Comparison of ENCODE assay signal across 19 cellular contexts in the genomic region with DNA sequence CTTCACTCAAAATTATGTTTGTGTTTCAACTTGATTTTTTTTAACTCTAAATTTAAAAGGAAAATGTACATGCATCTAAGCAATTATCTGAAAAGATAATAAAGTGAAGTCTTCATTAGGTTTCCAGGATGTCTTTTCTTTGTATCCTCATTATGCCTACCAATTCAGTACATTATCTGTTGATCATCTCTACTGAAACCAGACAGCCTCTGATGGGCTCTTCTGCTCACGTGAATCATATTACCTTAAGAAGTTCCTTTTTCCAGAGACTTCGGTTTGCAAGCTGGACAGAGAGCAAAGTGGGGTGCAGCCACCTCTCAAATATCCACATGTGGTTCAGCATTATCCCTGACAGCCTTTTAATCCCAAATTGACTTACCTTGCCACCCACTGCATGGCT.
DNase-seq lines count a peak whose midpoint lies in the region; ATAC-seq and TF ChIP-seq lines count a peak whose summit lies in the region.
"Had no signal": no experiment of that assay in that cellular context is flagged by ENCODE, and none has a peak within 500 bp of the region (broad histone marks: within the 10 kb centered on the region; RNA-seq: fewer than 3 reads in every experiment).

No MANE protein-coding gene starts in this region.

- H3K27me3 ChIP-seq in BLaER1, result no peaks in the 10 kb centered on the region
- H3K27me3 ChIP-seq: BE2C had no signal

- H3K27me3 Mint-ChIP-seq in glutamatergic neuron (ENCODE audit: unreplicated experiment), result peaks cover 16% of the 10 kb centered on the region
- H3K27me3 Mint-ChIP-seq: CD4-positive, CD25-positive, alpha-beta regulatory T cell had no signal

- no peak overlapping the region for H3K9ac ChIP-seq in BLaER1

- intact Hi-C loops in head of caudate nucleus (cut with DNase I), result no loop called here

- H3K4me3 ChIP-seq in BLaER1, result no peak overlapping the region
- H3K4me3 ChIP-seq: A549, GM23338 had no signal

- H3K9me3 Mint-ChIP-seq in glutamatergic neuron (ENCODE audit: unreplicated experiment), result peaks cover 21% of the 10 kb centered on the region
- H3K9me3 Mint-ChIP-seq: CD8-positive, alpha-beta T cell; GM23338; H9 had no signal

- TF ChIP-seq CTCF in glutamatergic neuron (IDR thresholded peaks at IDR 0.05; ENCODE audit: partially characterized antibody, unreplicated experiment), result no peak

- no peaks in the 10 kb centered on the region for H3K36me3 Mint-ChIP-seq in glutamatergic neuron (ENCODE audit: unreplicated experiment)
- H3K36me3 Mint-ChIP-seq: CD4-positive, CD25-positive, alpha-beta regulatory T cell; CD8-positive, alpha-beta T cell had no signal

- H3K36me3 ChIP-seq in BLaER1, result no peaks in the 10 kb centered on the region
- H3K36me3 ChIP-seq: BE2C had no signal

- H3K4me2 ChIP-seq in BLaER1, result peak overlapping the region; percentile 17; the same call in 1 of the 2 replicates
- H3K4me2 ChIP-seq: A549, GM23338 had no signal

- H3K27ac ChIP-seq in BLaER1, result no peak overlapping the region
- H3K27ac ChIP-seq: A549, C4-2B had no signal

- no peaks in the 10 kb centered on the region for H3K9me3 ChIP-seq in BLaER1
- H3K9me3 ChIP-seq: A549, BE2C had no signal

- DNase-seq in NCI-H69 (lab: John Stamatoyannopoulos, UW) (peak; percentile 23), SK-N-DZ (ENCODE audit: low spot score) (peak; percentile 15), glutamatergic neuron (no peak), head of caudate nucleus (no peak), DMS53 (lab: John Stamatoyannopoulos, UW) (no peak)
- DNase-seq: 8988T; ACHN; AML-193; BE2C; CD4-positive, CD25-positive, alpha-beta regulatory T cell; CD8-positive, alpha-beta T cell; DMS 273 treated with DMSO at 0.1 percent for 48 hours; H9 had no signal

- H3K27ac Mint-ChIP-seq in glutamatergic neuron (ENCODE audit: unreplicated experiment), result peak overlapping the region; percentile 89
- H3K27ac Mint-ChIP-seq: CD4-positive, CD25-positive, alpha-beta regulatory T cell; CD8-positive, alpha-beta T cell; GM23338; H9 had no signal

- peaks cover 58% of the 10 kb centered on the region for H3K4me1 Mint-ChIP-seq in glutamatergic neuron (ENCODE audit: low read depth, unreplicated experiment)
- H3K4me1 Mint-ChIP-seq: CD4-positive, CD25-positive, alpha-beta regulatory T cell; GM23338 had no signal

- no peak for ATAC-seq in HG03108 (IDR thresholded peaks at IDR 0.05; ENCODE audit: unreplicated experiment)
- ATAC-seq: A549; CD8-positive, alpha-beta T cell; GM23338; HCT116 had no signal

- peaks cover 7% of the 10 kb centered on the region; the same call in 1 of the 2 replicates for H3K4me1 ChIP-seq in BLaER1

- no peak overlapping the region for H3K4me3 Mint-ChIP-seq in glutamatergic neuron (ENCODE audit: unreplicated experiment)
- H3K4me3 Mint-ChIP-seq: CD4-positive, CD25-positive, alpha-beta regulatory T cell; CD8-positive, alpha-beta T cell; GM23338; H9 had no signal

- no peaks in the 10 kb centered on the region for H4K20me1 ChIP-seq in BLaER1

Comparison
In these comparisons a context has a peak if more than half of its experiments do, and no peak if none do; other contexts are left out.
1. DNase-seq: peak in NCI-H69 (single experiment) and SK-N-DZ (single experiment); none in glutamatergic neuron (single experiment), head of caudate nucleus (0 of 42) and DMS53 (single experiment).